Comparison of ENCODE assay signal across 16 cellular contexts in genomic region chr3:126152931-126153694, GRCh38. TPM values are rescaled to one million over a fixed set of nuclear protein-coding genes. Genes with fewer than 3 reads are reported as not detected.
DNase-seq lines count a peak whose midpoint lies in the region; ATAC-seq and TF ChIP-seq lines count a peak whose summit lies in the region.
"Had no signal": no experiment of that assay in that cellular context is flagged by ENCODE, and none has a peak within 500 bp of the region (broad histone marks: within the 10 kb centered on the region; RNA-seq: fewer than 3 reads in every experiment).

No MANE protein-coding gene starts in this region.

- CTCF ChIA-PET in activated naive CD4-positive, alpha-beta T cell treated with anti-CD3 and anti-CD28 coated beads for 36 hours (lab: Charles Lee) = no interaction called here

- H3K27me3 Mint-ChIP-seq in activated naive CD4-positive, alpha-beta T cell treated with anti-CD3 and anti-CD28 coated beads for 36 hours (ENCODE audit: low read depth) = no peaks in the 10 kb centered on the region

- ATAC-seq in activated CD4-positive, CD25-positive, alpha-beta regulatory T cell treated with anti-CD3 and anti-CD28 coated beads, Interleukin-2, amount 50 U/mL, for 24 hours = no peak
- no peak for ATAC-seq in upper lobe of right lung
- ATAC-seq in HG02973 (IDR thresholded peaks at IDR 0.05; ENCODE audit: unreplicated experiment) = no peak
- ATAC-seq: Panc1 had no signal

- H3K36me3 ChIP-seq in upper lobe of right lung = no peaks in the 10 kb centered on the region
- H3K36me3 ChIP-seq: BLaER1 treated with 17β-estradiol and CSF1 and Interleukin-3, amounts not matched to agents 10 nM and 100 nM had no signal

- no peak overlapping the region for H3K27ac Mint-ChIP-seq in activated naive CD4-positive, alpha-beta T cell treated with anti-CD3 and anti-CD28 coated beads for 36 hours

- no peaks in the 10 kb centered on the region for H3K4me1 ChIP-seq in upper lobe of right lung

- no peaks in the 10 kb centered on the region for H3K36me3 Mint-ChIP-seq in activated naive CD4-positive, alpha-beta T cell treated with anti-CD3 and anti-CD28 coated beads for 36 hours (ENCODE audit: low read depth)

- H3K9me3 ChIP-seq in upper lobe of right lung = no peaks in the 10 kb centered on the region
- H3K9me3 ChIP-seq: SK-N-SH had no signal

- no peak overlapping the region for H3K4me3 ChIP-seq in upper lobe of right lung
- H3K4me3 ChIP-seq: BLaER1 treated with 17β-estradiol and CSF1 and Interleukin-3, amounts not matched to agents 10 nM and 100 nM had no signal

- TF ChIP-seq CTCF in upper lobe of right lung (IDR thresholded peaks at IDR 0.05) = no peak

- peak in 2 of 3 experiments; percentile 21 to 72 for DNase-seq in NCI-H1417 (lab: John Stamatoyannopoulos, UW)
- DNase-seq in NCI-H1417 treated with DMSO at 0.1 percent for 48 hours (lab: John Stamatoyannopoulos, UW) = no peak
- DNase-seq in activated naive CD4-positive, alpha-beta T cell treated with anti-CD3 and anti-CD28 coated beads, Interleukin-2, amount 50 U/mL, for 16 hours = peak; percentile 3
- DNase-seq in activated naive CD4-positive, alpha-beta T cell treated with anti-CD3 and anti-CD28 coated beads for 36 hours = no peak
- DNase-seq in mucosa of gallbladder (ENCODE audit: low spot score) = peak; percentile 8
- DNase-seq in upper lobe of right lung = no peak
- DNase-seq: IMR-90, Kasumi-1, NCI-H446, NCI-H774, SK-N-SH had no signal

- intact Hi-C loops in activated naive CD4-positive, alpha-beta T cell treated with anti-CD3 and anti-CD28 coated beads for 36 hours (cut with micrococcal nuclease) = loop anchor here (10.0 kb wide), 1 partner anchor 942 kb away; no protein-coding TSS in a partner anchor
- intact Hi-C loops in upper lobe of right lung (cut with DNase I) = no loop called here

- H3K4me3 Mint-ChIP-seq in activated naive CD4-positive, alpha-beta T cell treated with anti-CD3 and anti-CD28 coated beads for 36 hours = no peak overlapping the region

- H3K9me3 Mint-ChIP-seq in activated naive CD4-positive, alpha-beta T cell treated with anti-CD3 and anti-CD28 coated beads for 36 hours = no peaks in the 10 kb centered on the region

- H3K27ac ChIP-seq in upper lobe of right lung = no peak overlapping the region
- H3K27ac ChIP-seq: 22Rv1; BLaER1 treated with 17β-estradiol and CSF1 and Interleukin-3, amounts not matched to agents 10 nM and 100 nM had no signal

- no peaks in the 10 kb centered on the region for H3K27me3 ChIP-seq in upper lobe of right lung
- H3K27me3 ChIP-seq: BLaER1 treated with 17β-estradiol and CSF1 and Interleukin-3, amounts not matched to agents 10 nM and 100 nM had no signal

- H3K4me1 Mint-ChIP-seq in activated naive CD4-positive, alpha-beta T cell treated with anti-CD3 and anti-CD28 coated beads for 36 hours (ENCODE audit: low read depth) = no peaks in the 10 kb centered on the region

RNA-seq across cellular contexts. Expression of gene ALDH1L1, which starts 27.3 kb away (rescaled TPM):
- total RNA-seq in activated naive CD4-positive, alpha-beta T cell treated with anti-CD3 and anti-CD28 coated beads for 36 hours = not detected
- 9.0 TPM for total RNA-seq in mucosa of gallbladder
- total RNA-seq in upper lobe of right lung = 3.3 TPM
- total RNA-seq: IMR-90 had no signal

Comparison
In these comparisons a context has a peak if more than half of its experiments do, and no peak if none do; other contexts are left out.
1. DNase-seq: peak in NCI-H1417 (2 of 3), activated naive CD4-positive, alpha-beta T cell treated with anti-CD3 and anti-CD28 coated beads, Interleukin-2, amount 50 U/mL, for 16 hours (single experiment) and mucosa of gallbladder (single experiment); none in NCI-H1417 treated with DMSO at 0.1 percent for 48 hours (single experiment), activated naive CD4-positive, alpha-beta T cell treated with anti-CD3 and anti-CD28 coated beads for 36 hours (single experiment) and upper lobe of right lung (single experiment).